10 cellular contexts compared by ENCODE assay signal in the genomic region with DNA sequence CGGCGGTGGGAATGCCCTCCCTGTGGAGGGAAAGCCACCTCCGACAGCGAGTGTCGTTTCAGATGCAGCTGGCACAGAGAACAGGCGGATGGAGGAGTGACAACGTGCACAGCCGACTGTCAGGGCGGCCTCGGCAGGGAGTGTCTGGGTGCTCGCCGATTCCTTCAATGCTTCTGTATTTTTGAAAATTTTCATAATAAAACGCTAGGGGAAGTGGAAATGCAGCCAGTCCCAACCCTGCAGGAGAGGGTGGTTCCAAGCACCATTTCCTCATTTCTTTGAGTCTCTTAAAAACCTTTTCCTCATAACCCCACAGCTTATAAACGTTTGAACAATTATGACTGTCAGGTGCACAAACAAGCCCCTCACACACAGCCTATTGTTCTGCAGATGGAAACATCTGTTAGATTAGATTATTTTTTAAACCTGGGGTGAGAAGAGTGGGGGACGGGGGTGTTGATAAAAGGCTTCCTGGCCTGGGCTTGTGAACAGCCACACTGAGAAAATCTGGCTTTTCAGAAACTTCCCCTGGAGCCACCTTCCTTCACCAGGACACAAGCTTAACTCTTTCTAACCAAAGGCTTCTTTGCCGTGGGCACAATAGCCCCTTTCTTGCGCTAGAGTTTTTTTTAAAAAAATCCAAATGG.
DNase-seq lines count a peak whose midpoint lies in the region; ATAC-seq and TF ChIP-seq lines count a peak whose summit lies in the region.
"Had no signal": no experiment of that assay in that cellular context is flagged by ENCODE, and none has a peak within 500 bp of the region (broad histone marks: within the 10 kb centered on the region; RNA-seq: fewer than 3 reads in every experiment).

No MANE protein-coding gene starts in this region.

- no peak overlapping the region for H3K4me3 ChIP-seq in endodermal cell (ENCODE audit: low read length)
- H3K4me3 ChIP-seq in naive thymus-derived CD4-positive, alpha-beta T cell (ENCODE audit: low read length) = no peak overlapping the region

- ATAC-seq in naive thymus-derived CD4-positive, alpha-beta T cell = peak; percentile 81
- ATAC-seq in GM19452 (IDR thresholded peaks at IDR 0.05; ENCODE audit: unreplicated experiment) (no peak), GM21529 (IDR thresholded peaks at IDR 0.05; ENCODE audit: unreplicated experiment) (no peak)

- no peaks in the 10 kb centered on the region for H3K9me3 Mint-ChIP-seq in endodermal cell
- H3K9me3 Mint-ChIP-seq in naive thymus-derived CD4-positive, alpha-beta T cell = peaks cover 0 to 4% (median 0%) of the 10 kb centered on the region in 11 donors

- H3K9ac ChIP-seq in endodermal cell (ENCODE audit: extremely low read depth, low read length, poor library complexity, severe bottlenecking) = no peak overlapping the region

- H3K27ac ChIP-seq in endodermal cell (ENCODE audit: low read depth, low read length) = peak overlapping the region; percentile 83
- H3K27ac ChIP-seq in naive thymus-derived CD4-positive, alpha-beta T cell (ENCODE audit: low read depth, low read length) = no peak overlapping the region

- no peak overlapping the region for H3K27ac Mint-ChIP-seq in endodermal cell
- H3K27ac Mint-ChIP-seq in naive thymus-derived CD4-positive, alpha-beta T cell = no peak overlapping the region
- H3K27ac Mint-ChIP-seq: CD4-positive, CD25-positive, alpha-beta regulatory T cell; IgD-negative memory B cell had no signal

- intact Hi-C loops in naive thymus-derived CD4-positive, alpha-beta T cell (cut with micrococcal nuclease) = no loop called here

- H3K27me3 Mint-ChIP-seq in endodermal cell (ENCODE audit: insufficient read depth) = peaks cover 3% of the 10 kb centered on the region
- H3K27me3 Mint-ChIP-seq in naive thymus-derived CD4-positive, alpha-beta T cell = peaks cover 8 to 26% (median 24%) of the 10 kb centered on the region in 5 donors

- H3K9me3 ChIP-seq in endodermal cell (ENCODE audit: control insufficient read depth, low read length) = peaks cover 7% of the 10 kb centered on the region
- no peaks in the 10 kb centered on the region for H3K9me3 ChIP-seq in naive thymus-derived CD4-positive, alpha-beta T cell (ENCODE audit: control insufficient read depth in 2 of 3, low read length in 3 of 3)

- H3K36me3 ChIP-seq in endodermal cell (ENCODE audit: control insufficient read depth, insufficient read depth, low read length) = no peaks in the 10 kb centered on the region
- H3K36me3 ChIP-seq in naive thymus-derived CD4-positive, alpha-beta T cell (ENCODE audit: control insufficient read depth in 2 of 3, insufficient read depth in 3 of 3, low read length in 3 of 3) = no peaks in the 10 kb centered on the region

- no peak overlapping the region for H3K4me3 Mint-ChIP-seq in endodermal cell
- peak overlapping the region in 5 of 10 donors; percentile 21 to 55 (median 39) for H3K4me3 Mint-ChIP-seq in naive thymus-derived CD4-positive, alpha-beta T cell
- H3K4me3 Mint-ChIP-seq: CD4-positive, CD25-positive, alpha-beta regulatory T cell had no signal

- no peaks in the 10 kb centered on the region for H3K36me3 Mint-ChIP-seq in endodermal cell (ENCODE audit: low read depth)
- no peaks in the 10 kb centered on the region for H3K36me3 Mint-ChIP-seq in naive thymus-derived CD4-positive, alpha-beta T cell
- H3K36me3 Mint-ChIP-seq: CD4-positive, CD25-positive, alpha-beta regulatory T cell; IgD-negative memory B cell had no signal

- TF ChIP-seq CTCF in endodermal cell (conservative IDR thresholded peaks at IDR 0.05) = no peak

- H3K4me1 ChIP-seq in endodermal cell (ENCODE audit: control insufficient read depth, insufficient read depth, low read length) = no peaks in the 10 kb centered on the region
- H3K4me1 ChIP-seq in naive thymus-derived CD4-positive, alpha-beta T cell (ENCODE audit: control insufficient read depth in 2 of 2, insufficient read depth in 2 of 2, low read length in 2 of 2) = no peaks in the 10 kb centered on the region

- H3K4me1 Mint-ChIP-seq in endodermal cell = peaks cover 2% of the 10 kb centered on the region
- H3K4me1 Mint-ChIP-seq in naive thymus-derived CD4-positive, alpha-beta T cell = peaks cover 0 to 13% (median 4%) of the 10 kb centered on the region in 7 donors

- no peaks in the 10 kb centered on the region for H3K27me3 ChIP-seq in endodermal cell (ENCODE audit: control insufficient read depth, insufficient read depth, low read length, poor library complexity, severe bottlenecking)
- H3K27me3 ChIP-seq in naive thymus-derived CD4-positive, alpha-beta T cell (ENCODE audit: control insufficient read depth in 2 of 2, insufficient read depth in 2 of 2, low read length in 2 of 2) = no peaks in the 10 kb centered on the region

- POLR2A ChIA-PET in naive thymus-derived CD4-positive, alpha-beta T cell (lab: Charles Lee) = no interaction called here

- DNase-seq in AG20443 (ENCODE audit: low spot score) = peak; percentile 20
- peak; percentile 59 for DNase-seq in NCI-H1417 treated with DMSO at 0.1 percent for 48 hours (lab: John Stamatoyannopoulos, UW)
- DNase-seq in endodermal cell = peak; percentile 63
- DNase-seq in naive thymus-derived CD4-positive, alpha-beta T cell = peak in 1 of 9 donors; percentile 6
- DNase-seq in HK-2 (ENCODE audit: unreplicated experiment) = no peak
- no peak for DNase-seq in NCI-H2196 (lab: John Stamatoyannopoulos, UW; ENCODE audit: unreplicated experiment)
- DNase-seq: CD4-positive, CD25-positive, alpha-beta regulatory T cell had no signal

- 20 to 50% methylated on average over 11 to 17 of the region's 17 CpGs for WGBS in endodermal cell (ENCODE audit: insufficient coverage in 1 of 2, insufficient read length in 1 of 2), 2 experiments

- CTCF ChIA-PET in naive thymus-derived CD4-positive, alpha-beta T cell (lab: Charles Lee) = no interaction called here

Comparison
In these comparisons a context has a peak if more than half of its experiments do, and no peak if none do; other contexts are left out.
1. DNase-seq: peak in AG20443 (single experiment), NCI-H1417 treated with DMSO at 0.1 percent for 48 hours (single experiment) and endodermal cell (single experiment); none in HK-2 (single experiment) and NCI-H2196 (single experiment).